23 cellular contexts compared by ENCODE assay signal in genomic region chr11:26762089-26762488, GRCh38. TPM values are rescaled to one million over a fixed set of nuclear protein-coding genes. Genes with fewer than 3 reads are reported as not detected.
"Had no signal": no experiment of that assay in that cellular context is flagged by ENCODE, and none has a peak within 500 bp of the region (broad histone marks: within the 10 kb centered on the region; RNA-seq: fewer than 3 reads in every experiment).

No MANE protein-coding gene starts in this region.

- H3K79me2 ChIP-seq: parathyroid adenoma had no signal

- H3K9me3 ChIP-seq: ascending aorta, left ventricle myocardium inferior, sigmoid colon, thoracic aorta, upper lobe of right lung had no signal

- H2AFZ ChIP-seq: parathyroid adenoma had no signal

- H3K27ac ChIP-seq: coronary artery, left ventricle myocardium inferior, parathyroid adenoma, sigmoid colon, thoracic aorta, upper lobe of right lung had no signal

- H3K4me1 ChIP-seq: parathyroid adenoma, upper lobe of right lung had no signal

- H3K9ac ChIP-seq: parathyroid adenoma had no signal

- H3K27ac Mint-ChIP-seq: activated naive CD4-positive, alpha-beta T cell treated with anti-CD3 and anti-CD28 coated beads, Interleukin-2, amount 50 U/mL, for 24 hours; nephron; stimulated activated naive B cell treated with anti-CD40 and anti-IgM and Interleukin-4, amounts not matched to agents 10 μg/mL and 1 μg/mL and 100 μg/mL, for 72 hours had no signal

- H3K4me1 Mint-ChIP-seq: activated naive CD4-positive, alpha-beta T cell treated with anti-CD3 and anti-CD28 coated beads, Interleukin-2, amount 50 U/mL, for 24 hours; central memory CD8-positive, alpha-beta T cell; nephron; stimulated activated naive B cell treated with anti-CD40 and anti-IgM and Interleukin-4, amounts not matched to agents 10 μg/mL and 1 μg/mL and 100 μg/mL, for 72 hours had no signal

- H3K27me3 ChIP-seq: ascending aorta, sigmoid colon, upper lobe of right lung had no signal

- H3K4me3 Mint-ChIP-seq: activated naive CD4-positive, alpha-beta T cell treated with anti-CD3 and anti-CD28 coated beads, Interleukin-2, amount 50 U/mL, for 24 hours; central memory CD8-positive, alpha-beta T cell; nephron; stimulated activated naive B cell treated with anti-CD40 and anti-IgM and Interleukin-4, amounts not matched to agents 10 μg/mL and 1 μg/mL and 100 μg/mL, for 72 hours had no signal

- H3K36me3 Mint-ChIP-seq: activated naive CD4-positive, alpha-beta T cell treated with anti-CD3 and anti-CD28 coated beads, Interleukin-2, amount 50 U/mL, for 24 hours; stimulated activated naive B cell treated with anti-CD40 and anti-IgM and Interleukin-4, amounts not matched to agents 10 μg/mL and 1 μg/mL and 100 μg/mL, for 72 hours had no signal

- H3K27me3 Mint-ChIP-seq: activated naive CD4-positive, alpha-beta T cell treated with anti-CD3 and anti-CD28 coated beads, Interleukin-2, amount 50 U/mL, for 24 hours; central memory CD8-positive, alpha-beta T cell; stimulated activated naive B cell treated with anti-CD40 and anti-IgM and Interleukin-4, amounts not matched to agents 10 μg/mL and 1 μg/mL and 100 μg/mL, for 72 hours had no signal

- ATAC-seq: stimulated activated naive B cell treated with anti-CD40 and anti-IgM and Interleukin-4, amounts not matched to agents 10 μg/mL and 1 μg/mL and 100 μg/mL, for 72 hours; upper lobe of right lung had no signal

- H3K36me3 ChIP-seq: ascending aorta, left ventricle myocardium inferior, sigmoid colon, thoracic aorta, upper lobe of right lung had no signal

- H3K9me3 Mint-ChIP-seq: nephron had no signal

- DNase-seq: activated CD4-positive, alpha-beta T cell treated with anti-CD3 and anti-CD28 coated beads, Interleukin-2, amount 50 U/mL, for 1 hour; activated CD8-positive, alpha-beta memory T cell treated with anti-CD3 and anti-CD28 coated beads, Interleukin-2, amount 50 U/mL, for 4 hours; activated effector memory CD4-positive, alpha-beta T cell treated with anti-CD3 and anti-CD28 coated beads, Interleukin-2, amount 50 U/mL, for 16 hours; activated T-cell treated with anti-CD3 and anti-CD28 coated beads, Interleukin-2, amount 50 U/mL, for 48 hours; erythroblast; foreskin melanocyte; hypothalamus; islet precursor cell; left ventricle myocardium inferior; midbrain; sigmoid colon; stimulated activated CD4-positive, alpha-beta T cell treated with anti-CD3 and anti-CD28 coated beads, Interleukin-4, amount 100 ng/mL, for 24 hours; stimulated activated naive B cell treated with anti-CD40 and anti-IgM and Interleukin-4, amounts not matched to agents 10 μg/mL and 1 μg/mL and 100 μg/mL, for 72 hours; T1000; upper lobe of right lung had no signal

- H3K4me3 ChIP-seq: ascending aorta, coronary artery, left ventricle myocardium inferior, sigmoid colon, thoracic aorta, upper lobe of right lung had no signal

RNA-seq across cellular contexts. Expression of gene SLC5A12, which starts 40.2 kb away (rescaled TPM):
- total RNA-seq: ascending aorta, left ventricle myocardium inferior, mammary epithelial cell, upper lobe of right lung had no signal
